ENCODE assay signal across 14 cellular contexts in genomic region chr14:61492474-61492873, GRCh38.
A peak's percentile ranks its signal among the peaks of the same experiment; 100 is the strongest.
DNase-seq lines count a peak whose midpoint lies in the region; TF ChIP-seq lines count a peak whose summit lies in the region.
"Had no signal": no experiment of that assay in that cellular context is flagged by ENCODE, and none has a peak within 500 bp of the region (broad histone marks: within the 10 kb centered on the region; RNA-seq: fewer than 3 reads in every experiment).

No MANE protein-coding gene starts in this region.

- H3K36me3 ChIP-seq in CD4-positive, alpha-beta memory T cell (ENCODE audit: insufficient read depth, low read length): peaks cover 63% of the 10 kb centered on the region
- H3K36me3 ChIP-seq in Loucy (ENCODE audit: insufficient read depth, low read length): peaks cover 95% of the 10 kb centered on the region; the same call in 1 of the 2 replicates
- H3K36me3 ChIP-seq in skeletal muscle satellite cell (ENCODE audit: insufficient read depth, low read length): no peaks in the 10 kb centered on the region

- H3K79me2 ChIP-seq in Loucy (ENCODE audit: insufficient read depth, low read length): 0 out of 2 replicates have a peak, but pooled peaks cover 3% of the 10 kb centered on the region

- no peak overlapping the region for H2AFZ ChIP-seq in Loucy (ENCODE audit: low read length)
- H2AFZ ChIP-seq: PC-9 had no signal

- no peak overlapping the region for H3K4me3 Mint-ChIP-seq in CD4-positive, alpha-beta memory T cell
- H3K4me3 Mint-ChIP-seq: activated naive CD4-positive, alpha-beta T cell treated with anti-CD3 and anti-CD28 coated beads, Interleukin-2, amount 50 U/mL, for 24 hours; naive thymus-derived CD8-positive, alpha-beta T cell had no signal

- H3K36me3 Mint-ChIP-seq in CD4-positive, alpha-beta memory T cell: peaks cover 47 to 59% of the 10 kb centered on the region in 2 donors

- no peak overlapping the region for H3K4me3 ChIP-seq in CD4-positive, alpha-beta memory T cell (ENCODE audit: low read length in 2 of 2)
- no peak overlapping the region for H3K4me3 ChIP-seq in Loucy (ENCODE audit: low read length, poor library complexity, severe bottlenecking)
- no peak overlapping the region for H3K4me3 ChIP-seq in dorsolateral prefrontal cortex
- H3K4me3 ChIP-seq in skeletal muscle satellite cell (ENCODE audit: low read length): peak overlapping the region; percentile 17
- H3K4me3 ChIP-seq: PC-9 had no signal

- POLR2A ChIA-PET in CD4-positive, alpha-beta memory T cell (lab: Charles Lee; ENCODE audit: partially characterized antibody): interaction anchor here (0.7 to 2.5 kb wide), 4 partner anchors 9 to 15 kb away, joined by 3 to 13 read pairs (median 6); no protein-coding TSS in a partner anchor

- H3K27ac ChIP-seq in CD4-positive, alpha-beta memory T cell (ENCODE audit: low read depth, low read length): peak overlapping the region; percentile 7
- H3K27ac ChIP-seq in dorsolateral prefrontal cortex: peak overlapping the region in 41 of 59 donors; percentile 3 to 79 (median 58)

- H3K9me2 ChIP-seq in Loucy (replicated peaks; ENCODE audit: low read depth, low read length): no peaks in the 10 kb centered on the region

- no peak overlapping the region for H3K9ac ChIP-seq in Loucy (ENCODE audit: low read depth, low read length, poor library complexity, severe bottlenecking)
- H3K9ac ChIP-seq in skeletal muscle satellite cell (ENCODE audit: low read depth, low read length): no peak overlapping the region

- intact Hi-C loops in CD4-positive, alpha-beta memory T cell (cut with micrococcal nuclease): loop anchor here (2.0 kb wide), 1 partner anchor 16 kb away; no protein-coding TSS in a partner anchor
- intact Hi-C loops in dorsolateral prefrontal cortex (cut with DNase I): no loop called here

- no peaks in the 10 kb centered on the region for H3K9me3 ChIP-seq in CD4-positive, alpha-beta memory T cell (ENCODE audit: control insufficient read depth in 1 of 2, low read length in 2 of 2)
- H3K9me3 ChIP-seq in Loucy (ENCODE audit: insufficient read depth, low read depth, low read length) (no peaks in the 10 kb centered on the region), skeletal muscle satellite cell (replicated peaks; ENCODE audit: low read length) (no peaks in the 10 kb centered on the region)

- no peak overlapping the region for H3K27ac Mint-ChIP-seq in CD4-positive, alpha-beta memory T cell
- H3K27ac Mint-ChIP-seq: activated naive CD4-positive, alpha-beta T cell treated with anti-CD3 and anti-CD28 coated beads, Interleukin-2, amount 50 U/mL, for 24 hours; naive thymus-derived CD8-positive, alpha-beta T cell had no signal

- no peaks in the 10 kb centered on the region for H3K27me3 Mint-ChIP-seq in CD4-positive, alpha-beta memory T cell
- H3K27me3 Mint-ChIP-seq: activated naive CD4-positive, alpha-beta T cell treated with anti-CD3 and anti-CD28 coated beads, Interleukin-2, amount 50 U/mL, for 24 hours; naive thymus-derived CD8-positive, alpha-beta T cell had no signal

- no peaks in the 10 kb centered on the region for H3F3A ChIP-seq in Loucy (ENCODE audit: low read depth)

- peak; percentile 14; the same call in 1 of the 2 replicates for TF ChIP-seq CTCF in Loucy (conservative IDR thresholded peaks at IDR 0.05; ENCODE audit: low read length)
- TF ChIP-seq CTCF in dorsolateral prefrontal cortex (IDR thresholded peaks at IDR 0.05 in 54 of 56, conservative IDR thresholded peaks at IDR 0.05 in 2 of 56; ENCODE audit: low read depth in 1 of 56, partially characterized antibody in 56 of 56): no peak

- peaks cover 0 to 2% (median 0%) of the 10 kb centered on the region in 8 donors for H3K9me3 Mint-ChIP-seq in CD4-positive, alpha-beta memory T cell
- H3K9me3 Mint-ChIP-seq: naive thymus-derived CD8-positive, alpha-beta T cell had no signal

- H3K27me3 ChIP-seq in CD4-positive, alpha-beta memory T cell (ENCODE audit: insufficient read depth, low read length): no peaks in the 10 kb centered on the region
- H3K27me3 ChIP-seq in Loucy (ENCODE audit: insufficient read depth, low read length, poor library complexity, severe bottlenecking) (no peaks in the 10 kb centered on the region), dorsolateral prefrontal cortex (no peaks in the 10 kb centered on the region), skeletal muscle satellite cell (ENCODE audit: control insufficient read depth, insufficient read depth, low read length) (no peaks in the 10 kb centered on the region)

- H3K4me1 Mint-ChIP-seq in CD4-positive, alpha-beta memory T cell: peaks cover 27 to 43% (median 38%) of the 10 kb centered on the region in 4 donors

- no peaks in the 10 kb centered on the region for H4K20me1 ChIP-seq in Loucy (ENCODE audit: insufficient read depth, low read length, poor library complexity, severe bottlenecking)

- H3K4me2 ChIP-seq in Loucy (ENCODE audit: low read depth, low read length, poor library complexity, severe bottlenecking): no peak overlapping the region
- no peak overlapping the region for H3K4me2 ChIP-seq in skeletal muscle satellite cell (ENCODE audit: low read length)
- H3K4me2 ChIP-seq: PC-9 had no signal

- CTCF ChIA-PET in CD4-positive, alpha-beta memory T cell (lab: Charles Lee; ENCODE audit: partially characterized antibody): interaction anchor here (1.5 to 9.8 kb wide), 3 partner anchors 11 to 21 kb away, joined by 3 to 106 read pairs (median 4); no protein-coding TSS in a partner anchor

- DNase-seq in CD4-positive, alpha-beta memory T cell: no peak
- no peak for DNase-seq in dorsolateral prefrontal cortex
- DNase-seq in NCI-H2081 (lab: John Stamatoyannopoulos, UW): no peak
- no peak for DNase-seq in activated T-cell treated with anti-CD3 and anti-CD28 coated beads for 4 hours
- no peak for DNase-seq in RPMI8226
- DNase-seq: GOT3; naive thymus-derived CD8-positive, alpha-beta T cell; NCI-H2029 treated with DMSO at 0.1 percent for 48 hours; NCI-H524 treated with DMSO at 0.1 percent for 48 hours; stimulated activated CD4-positive, alpha-beta T cell treated with anti-CD3 and anti-CD28 coated beads, Interleukin-1b, Interleukin-23, amount 100 ng/mL, for 48 hours had no signal

- peaks cover 66% of the 10 kb centered on the region for H3K4me1 ChIP-seq in CD4-positive, alpha-beta memory T cell (ENCODE audit: insufficient read depth, low read length)
- H3K4me1 ChIP-seq in Loucy (ENCODE audit: insufficient read depth, low read length, poor library complexity, severe bottlenecking) (no peaks in the 10 kb centered on the region), skeletal muscle satellite cell (ENCODE audit: control insufficient read depth, insufficient read depth, low read length) (peaks cover 24% of the 10 kb centered on the region)
